ENCODE assay signal across 9 cellular contexts in the genomic region with DNA sequence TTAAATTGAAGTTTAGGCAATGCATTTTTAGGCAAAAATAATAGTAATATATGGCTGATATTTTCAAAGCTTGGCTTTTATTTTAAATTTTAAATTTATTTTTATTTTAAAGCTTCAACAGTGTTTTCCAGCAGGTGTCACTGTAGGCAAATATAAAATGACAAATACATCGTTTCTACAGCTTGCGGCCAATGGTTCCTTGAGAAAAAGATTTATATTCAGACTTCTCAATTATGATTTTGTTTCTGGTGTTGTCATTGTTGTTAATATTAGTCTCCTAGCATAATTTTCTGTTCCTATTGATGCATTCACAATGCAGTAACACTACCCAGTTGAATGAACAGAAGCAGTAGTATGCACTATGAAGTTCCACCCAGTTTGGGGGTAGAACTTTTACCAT.
A peak's percentile ranks its signal among the peaks of the same experiment; 100 is the strongest.
DNase-seq lines count a peak whose midpoint lies in the region; ATAC-seq, FAIRE-seq and TF ChIP-seq lines count a peak whose summit lies in the region.
"Had no signal": no experiment of that assay in that cellular context is flagged by ENCODE, and none has a peak within 500 bp of the region (broad histone marks: within the 10 kb centered on the region; RNA-seq: fewer than 3 reads in every experiment).

No MANE protein-coding gene starts in this region.

- H3K23me2 ChIP-seq in H1 (ENCODE audit: low read depth, low read length), result no peaks in the 10 kb centered on the region

- H4K91ac ChIP-seq in H1 (replicated peaks; ENCODE audit: insufficient read length, low read length), result no peak overlapping the region

- H3K4me1 ChIP-seq in H1 (replicated peaks in 1 of 4; ENCODE audit: control insufficient read depth in 3 of 4, insufficient read depth in 4 of 4, low read length in 3 of 4) (no peaks in the 10 kb centered on the region), psoas muscle (no peaks in the 10 kb centered on the region)

- H4K8ac ChIP-seq in H1 (ENCODE audit: extremely low read depth, insufficient read depth, low read length), result no peak overlapping the region

- no peak overlapping the region for H2BK120ac ChIP-seq in H1 (replicated peaks; ENCODE audit: low read depth, low read length)

- H2BK20ac ChIP-seq in H1 (ENCODE audit: low read length), result no peak overlapping the region

- no peak for TF ChIP-seq POLR2A in H1 (IDR thresholded peaks at IDR 0.05; ENCODE audit: control extremely low read depth in 1 of 2, low read depth in 2 of 2, low read length in 2 of 2)

- H2BK5ac ChIP-seq in H1 (ENCODE audit: low read depth, low read length), result no peak overlapping the region

- no peak overlapping the region for H2AFZ ChIP-seq in H1 (ENCODE audit: low read length)

- H3K4me3 ChIP-seq in H1 (ENCODE audit: extremely low read depth in 1 of 4, insufficient read depth in 2 of 4, low read depth in 3 of 4, low read length in 4 of 4), result no peak overlapping the region
- H3K4me3 ChIP-seq in psoas muscle, result no peak overlapping the region

- H3K9me3 ChIP-seq in H1 (ENCODE audit: insufficient read depth in 2 of 2, low read depth in 1 of 2, low read length in 1 of 2) (no peaks in the 10 kb centered on the region), psoas muscle (no peaks in the 10 kb centered on the region)

- H4K20me1 ChIP-seq in H1 (replicated peaks in 1 of 2; ENCODE audit: control insufficient read depth in 1 of 2, insufficient read depth in 2 of 2, low read length in 2 of 2), result no peaks in the 10 kb centered on the region

- H3K23ac ChIP-seq in H1 (ENCODE audit: insufficient read length), result no peak overlapping the region

- peak; percentile 11 for DNase-seq in NCI-H1092 treated with DMSO at 0.1 percent for 48 hours (lab: John Stamatoyannopoulos, UW)
- DNase-seq in NCI-H1092 (lab: John Stamatoyannopoulos, UW), result no peak
- DNase-seq in NCI-H345 (lab: John Stamatoyannopoulos, UW), result peak; percentile 11
- DNase-seq in H1 (ENCODE audit: low read depth in 1 of 2, low spot score in 2 of 2), result no peak
- no peak for DNase-seq in psoas muscle
- no peak for DNase-seq in stimulated activated CD4-positive, alpha-beta T cell treated with anti-CD3 and anti-CD28 coated beads, Interleukin-1b, Interleukin-23, amount 100 ng/mL, for 48 hours
- no peak for DNase-seq in epidermal melanocyte (ENCODE audit: insufficient read length, low spot score)
- no peak for DNase-seq in activated CD4-positive, alpha-beta T cell treated with anti-CD3 and anti-CD28 coated beads for 1 hour
- DNase-seq: WERI-Rb-1 had no signal

- H3K79me1 ChIP-seq in H1 (ENCODE audit: low read depth, low read length), result no peaks in the 10 kb centered on the region

- H3K18ac ChIP-seq in H1 (ENCODE audit: extremely low read depth, low read length), result no peak overlapping the region

- no peak overlapping the region for H2AK5ac ChIP-seq in H1 (ENCODE audit: low read depth, low read length)

- no peak overlapping the region for H3K4ac ChIP-seq in H1 (replicated peaks; ENCODE audit: insufficient read length, low read depth, low read length)

- H3K27ac ChIP-seq in H1 (ENCODE audit: low read depth, low read length) (no peak overlapping the region), psoas muscle (no peak overlapping the region)
- H3K27ac ChIP-seq: WERI-Rb-1 had no signal

- no peak for TF ChIP-seq EP300 in H1 (IDR thresholded peaks at IDR 0.05; ENCODE audit: borderline replicate concordance in 1 of 2, low read depth in 2 of 2, low read length in 2 of 2)

- WGBS in H1 (ENCODE audit: extremely low coverage in 1 of 2, insufficient coverage in 1 of 2, insufficient read length in 1 of 2, insufficient replicate concordance in 2 of 2, low coverage in 1 of 2, low lambda C conversion rate in 2 of 2, missing lambda C conversion rate in 1 of 2), 2 experiments, result 48% methylated on average over 2 of the region's 2 CpGs; no CpG with 5 or more reads in 1 of the 2 experiments
- 10 to 11% (median 11%) methylated on average over 2 of the region's 2 CpGs for WGBS in psoas muscle, 3 donors

- peak; percentile 57 to 62 for TF ChIP-seq RAD21 in H1 (IDR thresholded peaks at IDR 0.05 in 1 of 2, conservative IDR thresholded peaks at IDR 0.05 in 1 of 2; ENCODE audit: low read depth in 2 of 2, low read length in 2 of 2)

- no peaks in the 10 kb centered on the region for H3K79me2 ChIP-seq in H1 (ENCODE audit: control insufficient read depth in 1 of 2, insufficient read depth in 2 of 2, low read length in 2 of 2)

- CTCF ChIA-PET in H1 (lab: Charles Lee; ENCODE audit: partially characterized antibody), result interaction anchor here (0.8 to 4.0 kb wide), 19 partner anchors 10 to 1474 kb away, joined by 3 to 21 read pairs (median 3); no protein-coding TSS in a partner anchor

- no peak overlapping the region for H3K56ac ChIP-seq in H1 (replicated peaks; ENCODE audit: insufficient read length, low read depth, low read length)

- intact Hi-C loops in psoas muscle (cut with DNase I), result no loop called here

- no peak overlapping the region for H3K9ac ChIP-seq in H1 (replicated peaks in 1 of 4; ENCODE audit: extremely low read depth in 1 of 4, low read depth in 3 of 4, low read length in 3 of 4)

- no peaks in the 10 kb centered on the region for H3K27me3 ChIP-seq in H1 (replicated peaks in 1 of 4; ENCODE audit: control insufficient read depth in 3 of 4, extremely low read depth in 1 of 4, insufficient read depth in 3 of 4, low read length in 3 of 4)
- H3K27me3 ChIP-seq in psoas muscle (ENCODE audit: insufficient read depth in 3 of 3, low read length in 2 of 3), result peaks cover 0 to 3% (median 0%) of the 10 kb centered on the region in 3 donors

- no peak overlapping the region for H2BK15ac ChIP-seq in H1 (ENCODE audit: low read length)

- POLR2A ChIA-PET in H1 (lab: Charles Lee; ENCODE audit: partially characterized antibody), result no interaction called here

- H4K5ac ChIP-seq in H1 (ENCODE audit: insufficient read length, low read depth, low read length), result no peak overlapping the region

- no peak for ATAC-seq in psoas muscle

- TF ChIP-seq CTCF in H1 (IDR thresholded peaks at IDR 0.05; ENCODE audit: control extremely low read depth in 1 of 3, insufficient read depth in 1 of 3, low read depth in 1 of 3, low read length in 3 of 3) (peak in 2 of 3 experiments; percentile 14 to 20; a peak in 2 of 4 replicates), psoas muscle (IDR thresholded peaks at IDR 0.05) (peak; percentile 23)

- no peak for FAIRE-seq in H1 (lab: Jason Lieb, UNC)

- no peaks in the 10 kb centered on the region for H3K36me3 ChIP-seq in H1 (ENCODE audit: control insufficient read depth in 2 of 4, insufficient read depth in 4 of 4, low read length in 3 of 4)
- no peaks in the 10 kb centered on the region for H3K36me3 ChIP-seq in psoas muscle (ENCODE audit: insufficient read depth in 1 of 2, low read depth in 1 of 2)
- H3K36me3 ChIP-seq: WERI-Rb-1 had no signal

- no peak overlapping the region for H3K4me2 ChIP-seq in H1 (ENCODE audit: insufficient read depth in 1 of 2, low read depth in 2 of 2, low read length in 2 of 2)

- H3K14ac ChIP-seq in H1 (ENCODE audit: insufficient read length), result no peak overlapping the region

- no peak overlapping the region for H2BK12ac ChIP-seq in H1 (ENCODE audit: low read depth, low read length)

TF ChIP-seq in H1, 55 proteins besides CTCF, POLR2A, EP300 and RAD21:
- TF ChIP-seq RBBP5 (IDR thresholded peaks at IDR 0.05; ENCODE audit: borderline replicate concordance, low read depth, low read length), result no peak
- no peak for TF ChIP-seq SUZ12 (IDR thresholded peaks at IDR 0.05; ENCODE audit: low read length)
- TF ChIP-seq CHD1 (IDR thresholded peaks at IDR 0.05; ENCODE audit: low read depth, low read length), result no peak
- TF ChIP-seq CHD2 (IDR thresholded peaks at IDR 0.05; ENCODE audit: low read length), result no peak
- no peak for TF ChIP-seq TAF7 (optimal IDR thresholded peaks at IDR 0.05; ENCODE audit: borderline replicate concordance, low read depth, low read length)
- TF ChIP-seq GABPA (IDR thresholded peaks at IDR 0.05; ENCODE audit: borderline replicate concordance, insufficient read depth, low read length), result no peak
- TF ChIP-seq, protein P1, sequence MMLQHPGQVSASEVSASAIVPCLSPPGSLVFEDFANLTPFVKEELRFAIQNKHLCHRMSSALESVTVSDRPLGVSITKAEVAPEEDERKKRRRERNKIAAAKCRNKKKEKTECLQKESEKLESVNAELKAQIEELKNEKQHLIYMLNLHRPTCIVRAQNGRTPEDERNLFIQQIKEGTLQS (IDR thresholded peaks at IDR 0.05; ENCODE audit: insufficient read depth, low read depth, low read length), result no peak
- no peak for TF ChIP-seq EGR1 (IDR thresholded peaks at IDR 0.05; ENCODE audit: borderline replicate concordance, low read depth, low read length)
TF ChIP-seq in H1: peak in this region for 0.

Comparison
In these comparisons a context has a peak if more than half of its experiments do, and no peak if none do; other contexts are left out.
1. DNase-seq: peak in NCI-H1092 treated with DMSO at 0.1 percent for 48 hours (single experiment) and NCI-H345 (single experiment); none in NCI-H1092 (single experiment), H1 (0 of 2), psoas muscle (0 of 2), stimulated activated CD4-positive, alpha-beta T cell treated with anti-CD3 and anti-CD28 coated beads, Interleukin-1b, Interleukin-23, amount 100 ng/mL, for 48 hours (single experiment), epidermal melanocyte (single experiment) and activated CD4-positive, alpha-beta T cell treated with anti-CD3 and anti-CD28 coated beads for 1 hour (single experiment).